Comparison of ENCODE assay signal across 12 cellular contexts in the genomic region with DNA sequence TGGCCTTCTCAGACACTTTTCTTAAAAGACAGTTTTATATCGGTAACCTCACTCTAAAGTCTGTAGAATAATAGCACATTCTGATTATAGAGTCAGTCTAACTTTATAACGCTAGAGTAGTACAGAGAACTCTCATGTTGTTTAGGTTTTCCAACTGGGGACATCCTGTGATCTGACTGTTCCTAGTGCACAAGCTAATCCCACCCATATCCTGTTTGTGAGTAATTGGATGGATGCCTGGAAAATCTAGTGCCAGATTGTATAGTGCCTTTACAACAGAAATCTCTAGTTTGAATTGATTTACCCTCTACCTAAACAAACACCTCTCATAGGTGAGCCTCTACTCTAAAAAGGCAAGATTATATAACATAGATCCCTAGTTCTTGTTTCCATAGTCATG.
DNase-seq lines count a peak whose midpoint lies in the region; ATAC-seq and TF ChIP-seq lines count a peak whose summit lies in the region.
"Had no signal": no experiment of that assay in that cellular context is flagged by ENCODE, and none has a peak within 500 bp of the region (broad histone marks: within the 10 kb centered on the region; RNA-seq: fewer than 3 reads in every experiment).

No MANE protein-coding gene starts in this region.

- DNase-seq in Right ventricle myocardium inferior (ENCODE audit: missing footprints) (no peak), cardiac septum (ENCODE audit: low spot score) (no peak), amniotic epithelial cell (ENCODE audit: low read depth) (peak; percentile 79), right atrium auricular region (ENCODE audit: low spot score) (no peak), aorta (no peak), GM23338 (ENCODE audit: low spot score) (no peak), HK-2 (ENCODE audit: unreplicated experiment) (no peak), cortex of kidney (lab: John Stamatoyannopoulos, UW) (no peak)
- DNase-seq: CD4-positive, alpha-beta T cell; NCI-H345 had no signal

- H3K4me3 ChIP-seq in right atrium auricular region (no peak overlapping the region), aorta (ENCODE audit: low read length in 2 of 2) (no peak overlapping the region), GM23338 (no peak overlapping the region)
- H3K4me3 ChIP-seq: adrenal gland, smooth muscle cell had no signal

- ATAC-seq in Right ventricle myocardium inferior: peak; percentile 61
- ATAC-seq in aorta (ENCODE audit: low FRiP score): peak; percentile 56
- no peak for ATAC-seq in GM23338

- H3K27ac ChIP-seq in right atrium auricular region (peak overlapping the region; percentile 60 to 63), aorta (ENCODE audit: low read depth in 1 of 2, low read length in 2 of 2) (no peak overlapping the region), GM23338 (ENCODE audit: low read depth) (no peak overlapping the region)

- H3K36me3 ChIP-seq in right atrium auricular region (no peaks in the 10 kb centered on the region), aorta (ENCODE audit: control insufficient read depth in 1 of 2, insufficient read depth in 2 of 2, low read length in 1 of 2) (no peaks in the 10 kb centered on the region), GM23338 (ENCODE audit: insufficient read depth) (no peaks in the 10 kb centered on the region)
- H3K36me3 ChIP-seq: adrenal gland had no signal

- H3K79me2 ChIP-seq in GM23338 (replicated peaks; ENCODE audit: insufficient read depth): no peaks in the 10 kb centered on the region

- no peaks in the 10 kb centered on the region; the same call in 2 of the 3 replicates for H3K9me3 Mint-ChIP-seq in GM23338

- no peaks in the 10 kb centered on the region for H4K20me1 ChIP-seq in GM23338 (replicated peaks; ENCODE audit: insufficient read depth)

- no peak overlapping the region for H3K27ac Mint-ChIP-seq in GM23338
- H3K27ac Mint-ChIP-seq: CD4-positive, alpha-beta T cell had no signal

- H3K27me3 ChIP-seq in right atrium auricular region (no peaks in the 10 kb centered on the region), aorta (ENCODE audit: control insufficient read depth in 1 of 2, insufficient read depth in 2 of 2, low read length in 1 of 2) (no peaks in the 10 kb centered on the region), GM23338 (ENCODE audit: insufficient read depth) (no peaks in the 10 kb centered on the region)
- H3K27me3 ChIP-seq: adrenal gland had no signal

- H3K27me3 Mint-ChIP-seq in GM23338 (ENCODE audit: insufficient read depth, low read depth, poor library complexity): no peaks in the 10 kb centered on the region
- H3K27me3 Mint-ChIP-seq: CD4-positive, alpha-beta T cell had no signal

- H3F3A ChIP-seq in GM23338 (replicated peaks; ENCODE audit: low read depth): no peaks in the 10 kb centered on the region

- no peaks in the 10 kb centered on the region for H3K36me3 Mint-ChIP-seq in GM23338 (ENCODE audit: low read depth)

- no peaks in the 10 kb centered on the region for H3K9me2 ChIP-seq in GM23338 (ENCODE audit: insufficient read depth)

- WGBS in aorta, 2 donors: 59 to 65% methylated on average over 2 of the region's 2 CpGs

- no peak overlapping the region for H3K4me2 ChIP-seq in GM23338
- H3K4me2 ChIP-seq: smooth muscle cell had no signal

- intact Hi-C loops in Right ventricle myocardium inferior (cut with DNase I): loop anchor here (10.0 kb wide), 1 partner anchor 392 kb away; a partner anchor contains a TSS
- intact Hi-C loops in cardiac septum (cut with DNase I): no loop called here
- intact Hi-C loops in aorta (cut with DNase I): no loop called here

- no peaks in the 10 kb centered on the region for H3K4me1 Mint-ChIP-seq in GM23338

- H3K4me1 ChIP-seq in right atrium auricular region (peaks cover 0 to 39% of the 10 kb centered on the region in 2 donors), aorta (ENCODE audit: control insufficient read depth in 1 of 2, insufficient read depth in 2 of 2, low read length in 2 of 2) (no peaks in the 10 kb centered on the region), GM23338 (ENCODE audit: insufficient read depth) (no peaks in the 10 kb centered on the region)

- no peak overlapping the region for H2AFZ ChIP-seq in GM23338

- H3K9me3 ChIP-seq in right atrium auricular region (no peaks in the 10 kb centered on the region), aorta (ENCODE audit: control insufficient read depth, low read length) (no peaks in the 10 kb centered on the region)
- H3K9me3 ChIP-seq: adrenal gland had no signal

- H3K4me3 Mint-ChIP-seq in GM23338: no peak overlapping the region

- TF ChIP-seq CTCF in right atrium auricular region (IDR thresholded peaks at IDR 0.05) (no peak), GM23338 (conservative IDR thresholded peaks at IDR 0.05; ENCODE audit: low read depth in 2 of 2) (no peak)

TF ChIP-seq in GM23338, 12 proteins besides CTCF, POLR2A, EP300 and RAD21:
- TF ChIP-seq POLR2AphosphoS5 (IDR thresholded peaks at IDR 0.05; ENCODE audit: low read depth) (no peak), ZNF331 (CRISPR knock-in tag; IDR thresholded peaks at IDR 0.05; ENCODE audit: low read depth) (no peak), ZNF114 (CRISPR knock-in tag; IDR thresholded peaks at IDR 0.05) (no peak), EZH2 (IDR thresholded peaks at IDR 0.05; ENCODE audit: low read depth, unreplicated experiment) (no peak), NANOG (IDR thresholded peaks at IDR 0.05; ENCODE audit: borderline replicate concordance) (no peak), EZH2phosphoT487 (IDR thresholded peaks at IDR 0.05; ENCODE audit: unreplicated experiment) (no peak), CREB1 (CRISPR knock-in tag; IDR thresholded peaks at IDR 0.05; ENCODE audit: low read depth) (no peak), JUNB (IDR thresholded peaks at IDR 0.05; ENCODE audit: unreplicated experiment) (no peak)
- TF ChIP-seq, protein P1, sequence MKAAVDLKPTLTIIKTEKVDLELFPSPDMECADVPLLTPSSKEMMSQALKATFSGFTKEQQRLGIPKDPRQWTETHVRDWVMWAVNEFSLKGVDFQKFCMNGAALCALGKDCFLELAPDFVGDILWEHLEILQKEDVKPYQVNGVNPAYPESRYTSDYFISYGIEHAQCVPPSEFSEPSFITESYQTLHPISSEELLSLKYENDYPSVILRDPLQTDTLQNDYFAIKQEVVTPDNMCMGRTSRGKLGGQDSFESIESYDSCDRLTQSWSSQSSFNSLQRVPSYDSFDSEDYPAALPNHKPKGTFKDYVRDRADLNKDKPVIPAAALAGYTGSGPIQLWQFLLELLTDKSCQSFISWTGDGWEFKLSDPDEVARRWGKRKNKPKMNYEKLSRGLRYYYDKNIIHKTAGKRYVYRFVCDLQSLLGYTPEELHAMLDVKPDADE (IDR thresholded peaks at IDR 0.05): no peak
- TF ChIP-seq, protein P2, sequence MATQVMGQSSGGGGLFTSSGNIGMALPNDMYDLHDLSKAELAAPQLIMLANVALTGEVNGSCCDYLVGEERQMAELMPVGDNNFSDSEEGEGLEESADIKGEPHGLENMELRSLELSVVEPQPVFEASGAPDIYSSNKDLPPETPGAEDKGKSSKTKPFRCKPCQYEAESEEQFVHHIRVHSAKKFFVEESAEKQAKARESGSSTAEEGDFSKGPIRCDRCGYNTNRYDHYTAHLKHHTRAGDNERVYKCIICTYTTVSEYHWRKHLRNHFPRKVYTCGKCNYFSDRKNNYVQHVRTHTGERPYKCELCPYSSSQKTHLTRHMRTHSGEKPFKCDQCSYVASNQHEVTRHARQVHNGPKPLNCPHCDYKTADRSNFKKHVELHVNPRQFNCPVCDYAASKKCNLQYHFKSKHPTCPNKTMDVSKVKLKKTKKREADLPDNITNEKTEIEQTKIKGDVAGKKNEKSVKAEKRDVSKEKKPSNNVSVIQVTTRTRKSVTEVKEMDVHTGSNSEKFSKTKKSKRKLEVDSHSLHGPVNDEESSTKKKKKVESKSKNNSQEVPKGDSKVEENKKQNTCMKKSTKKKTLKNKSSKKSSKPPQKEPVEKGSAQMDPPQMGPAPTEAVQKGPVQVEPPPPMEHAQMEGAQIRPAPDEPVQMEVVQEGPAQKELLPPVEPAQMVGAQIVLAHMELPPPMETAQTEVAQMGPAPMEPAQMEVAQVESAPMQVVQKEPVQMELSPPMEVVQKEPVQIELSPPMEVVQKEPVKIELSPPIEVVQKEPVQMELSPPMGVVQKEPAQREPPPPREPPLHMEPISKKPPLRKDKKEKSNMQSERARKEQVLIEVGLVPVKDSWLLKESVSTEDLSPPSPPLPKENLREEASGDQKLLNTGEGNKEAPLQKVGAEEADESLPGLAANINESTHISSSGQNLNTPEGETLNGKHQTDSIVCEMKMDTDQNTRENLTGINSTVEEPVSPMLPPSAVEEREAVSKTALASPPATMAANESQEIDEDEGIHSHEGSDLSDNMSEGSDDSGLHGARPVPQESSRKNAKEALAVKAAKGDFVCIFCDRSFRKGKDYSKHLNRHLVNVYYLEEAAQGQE (IDR thresholded peaks at IDR 0.05; ENCODE audit: unreplicated experiment): no peak

Comparison
In these comparisons a context has a peak if more than half of its experiments do, and no peak if none do; other contexts are left out.
1. H3K27ac ChIP-seq: peak in right atrium auricular region (2 of 2); none in aorta (0 of 2) and GM23338 (single experiment).